Comparison of ENCODE assay signal across 12 cellular contexts in genomic region chr1:41482906-41483895, GRCh38. TPM values are rescaled to one million over a fixed set of nuclear protein-coding genes. Genes with fewer than 3 reads are reported as not detected.
DNase-seq lines count a peak whose midpoint lies in the region; FAIRE-seq and TF ChIP-seq lines count a peak whose summit lies in the region.
"Had no signal": no experiment of that assay in that cellular context is flagged by ENCODE, and none has a peak within 500 bp of the region (broad histone marks: within the 10 kb centered on the region; RNA-seq: fewer than 3 reads in every experiment).

No MANE protein-coding gene starts in this region.

- no peak for FAIRE-seq in kidney (lab: Jason Lieb, UNC)
- FAIRE-seq: HepG2 had no signal

- H3K36me3 ChIP-seq in WERI-Rb-1: no peaks in the 10 kb centered on the region
- H3K36me3 ChIP-seq in kidney (ENCODE audit: control insufficient read depth in 1 of 2, insufficient read depth in 2 of 2, low read length in 2 of 2): no peaks in the 10 kb centered on the region
- H3K36me3 ChIP-seq in thyroid gland: no peaks in the 10 kb centered on the region

- in situ Hi-C loops in GM13977 (cut with MboI; ENCODE audit: low pct_unique_long_range_greater_than_20kb, low sequenced_read_pairs, unreplicated experiment): no loop called here

- H3K4me1 ChIP-seq in kidney (ENCODE audit: control insufficient read depth in 1 of 2, insufficient read depth in 1 of 2, low read depth in 1 of 2, low read length in 2 of 2) (peaks cover 23 to 33% of the 10 kb centered on the region in 2 donors), thyroid gland (peaks cover 45 to 85% of the 10 kb centered on the region in 2 donors)

- peak; percentile 49 for DNase-seq in NCI-H1694 treated with DMSO at 0.1 percent for 48 hours (lab: John Stamatoyannopoulos, UW)
- peak; percentile 81 for DNase-seq in WERI-Rb-1
- peak; percentile 49 for DNase-seq in kidney
- DNase-seq in thyroid gland: peak; percentile 57 to 86
- no peak for DNase-seq in AML-193 (lab: John Stamatoyannopoulos, UW)
- no peak for DNase-seq in GM13977 (ENCODE audit: low spot score)
- no peak for DNase-seq in 8988T
- DNase-seq: erythroblast, NCI-H2227 treated with DMSO at 0.1 percent for 48 hours, occipital lobe had no signal

- H3K27me3 ChIP-seq in WERI-Rb-1 (ENCODE audit: insufficient read depth, low read depth, severe bottlenecking): no peaks in the 10 kb centered on the region
- H3K27me3 ChIP-seq in thyroid gland: no peaks in the 10 kb centered on the region

- TF ChIP-seq POLR2A in thyroid gland (IDR thresholded peaks at IDR 0.05): no peak

- intact Hi-C loops in kidney (cut with DNase I) (no loop called here), thyroid gland (cut with DNase I) (no loop called here)

- H3K9me3 ChIP-seq in WERI-Rb-1 (ENCODE audit: severe bottlenecking) (no peaks in the 10 kb centered on the region), kidney (ENCODE audit: control insufficient read depth in 1 of 2, low read length in 2 of 2) (no peaks in the 10 kb centered on the region), thyroid gland (no peaks in the 10 kb centered on the region)

- 49 to 68% methylated on average over 17 to 21 of the region's 21 CpGs for WGBS in thyroid gland, 2 donors

- H3K27ac ChIP-seq in WERI-Rb-1 (peak overlapping the region; percentile 87), kidney (ENCODE audit: low read depth in 2 of 2, low read length in 2 of 2) (no peak overlapping the region), thyroid gland (peak overlapping the region; percentile 80 to 96 (median 86))

- TF ChIP-seq CTCF in WERI-Rb-1 (IDR thresholded peaks at IDR 0.05; ENCODE audit: low read depth, low read length): no peak
- TF ChIP-seq CTCF in kidney (IDR thresholded peaks at IDR 0.05; ENCODE audit: borderline replicate concordance, extremely low read depth, insufficient read depth): no peak
- no peak for TF ChIP-seq CTCF in thyroid gland (IDR thresholded peaks at IDR 0.05)
- no peak for TF ChIP-seq CTCF in GM13977 (IDR thresholded peaks at IDR 0.05; ENCODE audit: extremely low read depth, insufficient read depth, missing control alignments)

- no peak overlapping the region for H3K9ac ChIP-seq in kidney (ENCODE audit: low read length in 2 of 2)

- H3K4me3 ChIP-seq in WERI-Rb-1 (ENCODE audit: low read depth, low read length) (no peak overlapping the region), kidney (ENCODE audit: low read length in 2 of 2) (no peak overlapping the region), thyroid gland (replicated peaks in 1 of 3) (no peak overlapping the region)

RNA-seq across cellular contexts. Expression of gene EDN2, which starts 1.3 kb away (rescaled TPM):
- total RNA-seq in kidney (2.9 TPM), thyroid gland (not detected)
- polyA plus RNA-seq in kidney (ENCODE audit: insufficient read depth, low read depth, low replicate concordance): 2.3 TPM
- total RNA-seq: HepG2; occipital lobe; T-helper 1 cell treated with Interleukin-12 subunit alpha and Interleukin-12 subunit beta and Interleukin-4 antibody, amounts not matched to agents 30 ng/mL and 1 ng/mL, for 36 hours had no signal
- polyA plus RNA-seq: HepG2 had no signal

Comparison
In these comparisons a context has a peak if more than half of its experiments do, and no peak if none do; other contexts are left out.
1. DNase-seq: peak in NCI-H1694 treated with DMSO at 0.1 percent for 48 hours (single experiment), WERI-Rb-1 (single experiment), kidney (single experiment) and thyroid gland (2 of 2); none in AML-193 (0 of 2), GM13977 (single experiment) and 8988T (single experiment).
2. H3K27ac ChIP-seq: peak in WERI-Rb-1 (single experiment) and thyroid gland (3 of 3); none in kidney (0 of 2).